In genomic region chr1:226222686-226223085, GRCh38 we compare ENCODE assay signal across 1 cellular context.
TF ChIP-seq lines count a peak whose summit lies in the region.

No MANE protein-coding gene starts in this region.

TF ChIP-seq in SK-N-SH, 30 proteins besides CTCF, POLR2A, EP300 and RAD21 (continued from another document):
- TF ChIP-seq USF2 (IDR thresholded peaks at IDR 0.05; ENCODE audit: borderline replicate concordance, low read depth, low read length) (no peak), JUND (IDR thresholded peaks at IDR 0.05) (no peak), CHD2 (IDR thresholded peaks at IDR 0.05; ENCODE audit: low read length, partially characterized antibody) (no peak), TEAD4 (IDR thresholded peaks at IDR 0.05; ENCODE audit: borderline replicate concordance, insufficient read depth) (no peak), EZH2phosphoT487 (IDR thresholded peaks at IDR 0.05; ENCODE audit: borderline replicate concordance, low read depth) (no peak), SMC3 (IDR thresholded peaks at IDR 0.05; ENCODE audit: low read depth, low read length) (no peak), GATA2 (CRISPR knock-in tag; IDR thresholded peaks at IDR 0.05) (no peak), ELF1 (IDR thresholded peaks at IDR 0.05) (no peak), PBX3 (IDR thresholded peaks at IDR 0.05) (no peak), POLR2AphosphoS5 (IDR thresholded peaks at IDR 0.05; ENCODE audit: low read depth, low read length) (no peak), NRF1 (IDR thresholded peaks at IDR 0.05; ENCODE audit: low read depth, low read length) (no peak)
- TF ChIP-seq, protein P1, sequence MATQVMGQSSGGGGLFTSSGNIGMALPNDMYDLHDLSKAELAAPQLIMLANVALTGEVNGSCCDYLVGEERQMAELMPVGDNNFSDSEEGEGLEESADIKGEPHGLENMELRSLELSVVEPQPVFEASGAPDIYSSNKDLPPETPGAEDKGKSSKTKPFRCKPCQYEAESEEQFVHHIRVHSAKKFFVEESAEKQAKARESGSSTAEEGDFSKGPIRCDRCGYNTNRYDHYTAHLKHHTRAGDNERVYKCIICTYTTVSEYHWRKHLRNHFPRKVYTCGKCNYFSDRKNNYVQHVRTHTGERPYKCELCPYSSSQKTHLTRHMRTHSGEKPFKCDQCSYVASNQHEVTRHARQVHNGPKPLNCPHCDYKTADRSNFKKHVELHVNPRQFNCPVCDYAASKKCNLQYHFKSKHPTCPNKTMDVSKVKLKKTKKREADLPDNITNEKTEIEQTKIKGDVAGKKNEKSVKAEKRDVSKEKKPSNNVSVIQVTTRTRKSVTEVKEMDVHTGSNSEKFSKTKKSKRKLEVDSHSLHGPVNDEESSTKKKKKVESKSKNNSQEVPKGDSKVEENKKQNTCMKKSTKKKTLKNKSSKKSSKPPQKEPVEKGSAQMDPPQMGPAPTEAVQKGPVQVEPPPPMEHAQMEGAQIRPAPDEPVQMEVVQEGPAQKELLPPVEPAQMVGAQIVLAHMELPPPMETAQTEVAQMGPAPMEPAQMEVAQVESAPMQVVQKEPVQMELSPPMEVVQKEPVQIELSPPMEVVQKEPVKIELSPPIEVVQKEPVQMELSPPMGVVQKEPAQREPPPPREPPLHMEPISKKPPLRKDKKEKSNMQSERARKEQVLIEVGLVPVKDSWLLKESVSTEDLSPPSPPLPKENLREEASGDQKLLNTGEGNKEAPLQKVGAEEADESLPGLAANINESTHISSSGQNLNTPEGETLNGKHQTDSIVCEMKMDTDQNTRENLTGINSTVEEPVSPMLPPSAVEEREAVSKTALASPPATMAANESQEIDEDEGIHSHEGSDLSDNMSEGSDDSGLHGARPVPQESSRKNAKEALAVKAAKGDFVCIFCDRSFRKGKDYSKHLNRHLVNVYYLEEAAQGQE (IDR thresholded peaks at IDR 0.05; ENCODE audit: low read depth, low read length): no peak
